In the genomic region with DNA sequence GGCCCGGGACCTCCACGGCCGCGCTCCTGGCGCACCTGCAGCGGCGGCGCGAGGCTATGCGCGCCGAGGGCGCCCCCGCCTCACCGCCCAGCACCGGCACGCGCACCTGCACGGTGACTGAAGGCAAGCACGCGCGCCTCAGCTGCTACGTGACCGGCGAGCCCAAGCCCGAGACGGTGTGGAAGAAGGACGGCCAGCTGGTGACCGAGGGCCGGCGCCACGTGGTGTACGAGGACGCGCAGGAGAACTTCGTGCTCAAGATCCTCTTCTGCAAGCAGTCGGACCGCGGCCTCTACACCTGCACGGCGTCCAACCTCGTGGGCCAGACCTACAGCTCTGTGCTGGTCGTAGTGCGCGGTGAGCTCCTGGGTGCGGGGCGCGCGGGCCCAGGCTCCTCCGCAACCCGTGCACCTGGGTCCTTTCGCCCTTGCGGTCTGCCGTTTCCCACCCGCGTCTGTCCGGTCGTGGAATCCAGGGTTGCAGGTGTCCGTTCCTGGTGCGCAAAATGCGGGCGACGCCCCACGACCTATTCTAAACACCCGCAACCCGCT, we compare ENCODE assay signal across 1 cellular context.
TF ChIP-seq lines count a peak whose summit lies in the region.

No MANE protein-coding gene starts in this region.

TF ChIP-seq in K562, 482 proteins besides CTCF, POLR2A, EP300 and RAD21:
- TF ChIP-seq ILF3 (IDR thresholded peaks at IDR 0.05; ENCODE audit: borderline replicate concordance) (no peak), ZC3H4 (CRISPR knock-in tag; IDR thresholded peaks at IDR 0.05; ENCODE audit: borderline replicate concordance) (no peak), GABPA (tag; conservative IDR thresholded peaks at IDR 0.05; ENCODE audit: low read depth) (no peak), SOX6 (IDR thresholded peaks at IDR 0.05) (no peak), ZNF436 (CRISPR knock-in tag; IDR thresholded peaks at IDR 0.05) (no peak), CCAR2 (IDR thresholded peaks at IDR 0.05; ENCODE audit: low read depth, low read length) (no peak), RBBP5 (IDR thresholded peaks at IDR 0.05; ENCODE audit: borderline replicate concordance, insufficient read depth, low read length, poor library complexity, severe bottlenecking) (no peak), FIP1L1 (IDR thresholded peaks at IDR 0.05; ENCODE audit: low read depth, low read length, poor library complexity, severe bottlenecking) (no peak), SAFB (IDR thresholded peaks at IDR 0.05; ENCODE audit: borderline replicate concordance, low read depth, low read length) (0 out of 2 replicates have a peak, but pooled peaks have one; percentile 32), L3MBTL2 (IDR thresholded peaks at IDR 0.05) (no peak), POLR2AphosphoS5 (IDR thresholded peaks at IDR 0.05; ENCODE audit: control insufficient read depth, insufficient read depth, low read depth, low read length) (no peak), TSC22D4 (tag; IDR thresholded peaks at IDR 0.05) (no peak), PCBP1 (IDR thresholded peaks at IDR 0.05; ENCODE audit: low read depth, low read length, poor library complexity, severe bottlenecking) (peak; percentile 68), NCOR1 (IDR thresholded peaks at IDR 0.05) (no peak), ATF1 (CRISPR knock-in tag; IDR thresholded peaks at IDR 0.05) (no peak), ATF1 (tag; IDR thresholded peaks at IDR 0.05) (no peak), CREBBP (IDR thresholded peaks at IDR 0.05; ENCODE audit: low read depth, low read length) (no peak), PHB2 (IDR thresholded peaks at IDR 0.05; ENCODE audit: low read depth) (no peak)
- TF ChIP-seq, protein P1, sequence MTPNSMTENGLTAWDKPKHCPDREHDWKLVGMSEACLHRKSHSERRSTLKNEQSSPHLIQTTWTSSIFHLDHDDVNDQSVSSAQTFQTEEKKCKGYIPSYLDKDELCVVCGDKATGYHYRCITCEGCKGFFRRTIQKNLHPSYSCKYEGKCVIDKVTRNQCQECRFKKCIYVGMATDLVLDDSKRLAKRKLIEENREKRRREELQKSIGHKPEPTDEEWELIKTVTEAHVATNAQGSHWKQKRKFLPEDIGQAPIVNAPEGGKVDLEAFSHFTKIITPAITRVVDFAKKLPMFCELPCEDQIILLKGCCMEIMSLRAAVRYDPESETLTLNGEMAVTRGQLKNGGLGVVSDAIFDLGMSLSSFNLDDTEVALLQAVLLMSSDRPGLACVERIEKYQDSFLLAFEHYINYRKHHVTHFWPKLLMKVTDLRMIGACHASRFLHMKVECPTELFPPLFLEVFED (CRISPR knock-in tag; conservative IDR thresholded peaks at IDR 0.05), result no peak
- TF ChIP-seq, protein P2, sequence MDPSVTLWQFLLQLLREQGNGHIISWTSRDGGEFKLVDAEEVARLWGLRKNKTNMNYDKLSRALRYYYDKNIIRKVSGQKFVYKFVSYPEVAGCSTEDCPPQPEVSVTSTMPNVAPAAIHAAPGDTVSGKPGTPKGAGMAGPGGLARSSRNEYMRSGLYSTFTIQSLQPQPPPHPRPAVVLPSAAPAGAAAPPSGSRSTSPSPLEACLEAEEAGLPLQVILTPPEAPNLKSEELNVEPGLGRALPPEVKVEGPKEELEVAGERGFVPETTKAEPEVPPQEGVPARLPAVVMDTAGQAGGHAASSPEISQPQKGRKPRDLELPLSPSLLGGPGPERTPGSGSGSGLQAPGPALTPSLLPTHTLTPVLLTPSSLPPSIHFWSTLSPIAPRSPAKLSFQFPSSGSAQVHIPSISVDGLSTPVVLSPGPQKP (CRISPR knock-in tag; IDR thresholded peaks at IDR 0.05), result no peak
- TF ChIP-seq, protein P3, sequence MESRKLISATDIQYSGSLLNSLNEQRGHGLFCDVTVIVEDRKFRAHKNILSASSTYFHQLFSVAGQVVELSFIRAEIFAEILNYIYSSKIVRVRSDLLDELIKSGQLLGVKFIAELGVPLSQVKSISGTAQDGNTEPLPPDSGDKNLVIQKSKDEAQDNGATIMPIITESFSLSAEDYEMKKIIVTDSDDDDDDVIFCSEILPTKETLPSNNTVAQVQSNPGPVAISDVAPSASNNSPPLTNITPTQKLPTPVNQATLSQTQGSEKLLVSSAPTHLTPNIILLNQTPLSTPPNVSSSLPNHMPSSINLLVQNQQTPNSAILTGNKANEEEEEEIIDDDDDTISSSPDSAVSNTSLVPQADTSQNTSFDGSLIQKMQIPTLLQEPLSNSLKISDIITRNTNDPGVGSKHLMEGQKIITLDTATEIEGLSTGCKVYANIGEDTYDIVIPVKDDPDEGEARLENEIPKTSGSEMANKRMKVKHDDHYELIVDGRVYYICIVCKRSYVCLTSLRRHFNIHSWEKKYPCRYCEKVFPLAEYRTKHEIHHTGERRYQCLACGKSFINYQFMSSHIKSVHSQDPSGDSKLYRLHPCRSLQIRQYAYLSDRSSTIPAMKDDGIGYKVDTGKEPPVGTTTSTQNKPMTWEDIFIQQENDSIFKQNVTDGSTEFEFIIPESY (CRISPR knock-in tag; IDR thresholded peaks at IDR 0.05), result peak; percentile 92
- TF ChIP-seq, protein P4, sequence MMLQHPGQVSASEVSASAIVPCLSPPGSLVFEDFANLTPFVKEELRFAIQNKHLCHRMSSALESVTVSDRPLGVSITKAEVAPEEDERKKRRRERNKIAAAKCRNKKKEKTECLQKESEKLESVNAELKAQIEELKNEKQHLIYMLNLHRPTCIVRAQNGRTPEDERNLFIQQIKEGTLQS (IDR thresholded peaks at IDR 0.05), result peak; percentile 8; the same call in 1 of the 2 replicates
- TF ChIP-seq, protein P4 (CRISPR knock-in tag; conservative IDR thresholded peaks at IDR 0.05), result no peak
- TF ChIP-seq, protein P5, sequence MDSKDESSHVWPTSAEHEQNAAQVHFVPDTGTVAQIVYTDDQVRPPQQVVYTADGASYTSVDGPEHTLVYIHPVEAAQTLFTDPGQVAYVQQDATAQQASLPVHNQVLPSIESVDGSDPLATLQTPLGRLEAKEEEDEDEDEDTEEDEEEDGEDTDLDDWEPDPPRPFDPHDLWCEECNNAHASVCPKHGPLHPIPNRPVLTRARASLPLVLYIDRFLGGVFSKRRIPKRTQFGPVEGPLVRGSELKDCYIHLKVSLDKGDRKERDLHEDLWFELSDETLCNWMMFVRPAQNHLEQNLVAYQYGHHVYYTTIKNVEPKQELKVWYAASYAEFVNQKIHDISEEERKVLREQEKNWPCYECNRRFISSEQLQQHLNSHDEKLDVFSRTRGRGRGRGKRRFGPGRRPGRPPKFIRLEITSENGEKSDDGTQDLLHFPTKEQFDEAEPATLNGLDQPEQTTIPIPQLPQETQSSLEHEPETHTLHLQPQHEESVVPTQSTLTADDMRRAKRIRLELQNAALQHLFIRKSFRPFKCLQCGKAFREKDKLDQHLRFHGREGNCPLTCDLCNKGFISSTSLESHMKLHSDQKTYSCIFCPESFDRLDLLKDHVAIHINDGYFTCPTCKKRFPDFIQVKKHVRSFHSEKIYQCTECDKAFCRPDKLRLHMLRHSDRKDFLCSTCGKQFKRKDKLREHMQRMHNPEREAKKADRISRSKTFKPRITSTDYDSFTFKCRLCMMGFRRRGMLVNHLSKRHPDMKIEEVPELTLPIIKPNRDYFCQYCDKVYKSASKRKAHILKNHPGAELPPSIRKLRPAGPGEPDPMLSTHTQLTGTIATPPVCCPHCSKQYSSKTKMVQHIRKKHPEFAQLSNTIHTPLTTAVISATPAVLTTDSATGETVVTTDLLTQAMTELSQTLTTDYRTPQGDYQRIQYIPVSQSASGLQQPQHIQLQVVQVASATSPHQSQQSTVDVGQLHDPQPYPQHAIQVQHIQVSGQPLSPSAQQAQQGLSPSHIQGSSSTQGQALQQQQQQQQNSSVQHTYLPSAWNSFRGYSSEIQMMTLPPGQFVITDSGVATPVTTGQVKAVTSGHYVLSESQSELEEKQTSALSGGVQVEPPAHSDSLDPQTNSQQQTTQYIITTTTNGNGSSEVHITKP (IDR thresholded peaks at IDR 0.05; ENCODE audit: partially characterized antibody), result no peak
- TF ChIP-seq, protein P6, sequence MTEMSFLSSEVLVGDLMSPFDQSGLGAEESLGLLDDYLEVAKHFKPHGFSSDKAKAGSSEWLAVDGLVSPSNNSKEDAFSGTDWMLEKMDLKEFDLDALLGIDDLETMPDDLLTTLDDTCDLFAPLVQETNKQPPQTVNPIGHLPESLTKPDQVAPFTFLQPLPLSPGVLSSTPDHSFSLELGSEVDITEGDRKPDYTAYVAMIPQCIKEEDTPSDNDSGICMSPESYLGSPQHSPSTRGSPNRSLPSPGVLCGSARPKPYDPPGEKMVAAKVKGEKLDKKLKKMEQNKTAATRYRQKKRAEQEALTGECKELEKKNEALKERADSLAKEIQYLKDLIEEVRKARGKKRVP (CRISPR knock-in tag; IDR thresholded peaks at IDR 0.05), result no peak
- TF ChIP-seq, protein P7, sequence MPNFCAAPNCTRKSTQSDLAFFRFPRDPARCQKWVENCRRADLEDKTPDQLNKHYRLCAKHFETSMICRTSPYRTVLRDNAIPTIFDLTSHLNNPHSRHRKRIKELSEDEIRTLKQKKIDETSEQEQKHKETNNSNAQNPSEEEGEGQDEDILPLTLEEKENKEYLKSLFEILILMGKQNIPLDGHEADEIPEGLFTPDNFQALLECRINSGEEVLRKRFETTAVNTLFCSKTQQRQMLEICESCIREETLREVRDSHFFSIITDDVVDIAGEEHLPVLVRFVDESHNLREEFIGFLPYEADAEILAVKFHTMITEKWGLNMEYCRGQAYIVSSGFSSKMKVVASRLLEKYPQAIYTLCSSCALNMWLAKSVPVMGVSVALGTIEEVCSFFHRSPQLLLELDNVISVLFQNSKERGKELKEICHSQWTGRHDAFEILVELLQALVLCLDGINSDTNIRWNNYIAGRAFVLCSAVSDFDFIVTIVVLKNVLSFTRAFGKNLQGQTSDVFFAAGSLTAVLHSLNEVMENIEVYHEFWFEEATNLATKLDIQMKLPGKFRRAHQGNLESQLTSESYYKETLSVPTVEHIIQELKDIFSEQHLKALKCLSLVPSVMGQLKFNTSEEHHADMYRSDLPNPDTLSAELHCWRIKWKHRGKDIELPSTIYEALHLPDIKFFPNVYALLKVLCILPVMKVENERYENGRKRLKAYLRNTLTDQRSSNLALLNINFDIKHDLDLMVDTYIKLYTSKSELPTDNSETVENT (CRISPR knock-in tag; IDR thresholded peaks at IDR 0.05), result 0 out of 2 replicates have a peak, but pooled peaks have one; percentile 17
